15 cellular contexts compared by ENCODE assay signal in the genomic region with DNA sequence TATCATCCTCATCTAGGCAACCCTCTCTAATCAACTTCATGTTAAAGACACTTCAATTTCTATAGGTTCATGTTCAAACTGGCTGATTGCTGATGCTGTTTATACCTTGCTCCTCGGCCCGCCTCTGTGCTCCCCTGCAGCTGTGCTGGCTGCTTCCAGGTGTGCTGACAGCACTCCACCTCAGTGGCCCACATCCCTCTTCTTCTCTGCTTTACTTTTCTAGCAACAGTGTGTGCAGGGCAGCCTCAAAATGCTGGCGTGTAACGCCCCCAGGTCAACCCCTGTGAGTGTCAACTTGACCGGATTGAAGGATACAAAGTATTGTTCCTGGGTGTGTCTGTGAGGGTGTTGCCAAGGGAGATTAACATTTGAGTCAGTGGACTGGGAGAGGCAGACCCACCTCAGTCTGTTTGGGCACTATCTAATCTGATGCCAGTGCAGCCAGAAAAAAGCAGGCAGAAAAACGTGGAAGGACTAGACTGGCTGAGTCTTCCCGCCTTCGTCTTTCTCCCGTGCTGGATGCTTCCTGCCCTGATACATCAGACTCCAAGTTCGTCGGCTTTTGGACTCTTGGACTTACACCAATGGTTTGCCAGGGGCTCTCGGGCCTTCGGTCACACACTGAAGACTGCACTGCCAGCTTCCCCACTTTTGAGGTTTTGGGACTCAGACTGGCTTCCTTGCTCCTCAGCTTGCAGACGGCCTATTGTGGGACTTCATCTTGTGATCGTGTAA.
DNase-seq lines count a peak whose midpoint lies in the region; FAIRE-seq and TF ChIP-seq lines count a peak whose summit lies in the region.
"Had no signal": no experiment of that assay in that cellular context is flagged by ENCODE, and none has a peak within 500 bp of the region (broad histone marks: within the 10 kb centered on the region; RNA-seq: fewer than 3 reads in every experiment).

No MANE protein-coding gene starts in this region.

- H2BK5ac ChIP-seq in mesenchymal stem cell (ENCODE audit: low read depth, low read length, poor library complexity, severe bottlenecking) (no peak overlapping the region), neuronal stem cell (ENCODE audit: low read length) (no peak overlapping the region)

- no peak for TF ChIP-seq POLR2A in GM12892 (IDR thresholded peaks at IDR 0.05; ENCODE audit: low read depth, low read length)

- no peaks in the 10 kb centered on the region for H4K20me1 ChIP-seq in astrocyte (ENCODE audit: insufficient read depth, low read length)
- no peaks in the 10 kb centered on the region for H4K20me1 ChIP-seq in smooth muscle cell (ENCODE audit: low read depth)

- H4K8ac ChIP-seq in mesenchymal stem cell (ENCODE audit: low read length) (no peak overlapping the region), neuronal stem cell (ENCODE audit: low read depth, low read length) (no peak overlapping the region)

- no peak for FAIRE-seq in astrocyte (lab: Jason Lieb, UNC)
- FAIRE-seq in GM12892 (lab: Jason Lieb, UNC), result no peak
- FAIRE-seq: A204.1, GM12878, HepG2 had no signal

- H3K9me3 Mint-ChIP-seq in astrocyte (ENCODE audit: unreplicated experiment), result peaks cover 13% of the 10 kb centered on the region

- H2AK5ac ChIP-seq in mesenchymal stem cell (ENCODE audit: low read length, severe bottlenecking), result peak overlapping the region; percentile 77
- no peak overlapping the region for H2AK5ac ChIP-seq in neuronal stem cell (ENCODE audit: low read depth, low read length)

- H3K36me3 ChIP-seq in ACC112 (ENCODE audit: insufficient read depth, low read length) (peaks cover 3% of the 10 kb centered on the region), astrocyte (ENCODE audit: insufficient read depth, low read length) (peaks cover 7% of the 10 kb centered on the region), mesenchymal stem cell (ENCODE audit: control insufficient read depth in 1 of 2, insufficient read depth in 2 of 2, low read depth in 1 of 2, low read length in 2 of 2) (peaks cover 0 to 30% of the 10 kb centered on the region in 2 experiments), smooth muscle cell (ENCODE audit: low read depth) (no peaks in the 10 kb centered on the region), neuronal stem cell (replicated peaks in 1 of 2; ENCODE audit: control insufficient read depth in 2 of 2, insufficient read depth in 2 of 2, low read length in 2 of 2) (no peaks in the 10 kb centered on the region)

- H3K27me3 ChIP-seq in ACC112 (ENCODE audit: insufficient read depth, low read length), result no peaks in the 10 kb centered on the region
- no peaks in the 10 kb centered on the region for H3K27me3 ChIP-seq in astrocyte (ENCODE audit: insufficient read depth, low read length)
- no peaks in the 10 kb centered on the region for H3K27me3 ChIP-seq in mesenchymal stem cell (ENCODE audit: control insufficient read depth in 1 of 2, insufficient read depth in 1 of 2, low read length in 2 of 2)
- H3K27me3 ChIP-seq in smooth muscle cell (ENCODE audit: low read depth), result no peaks in the 10 kb centered on the region
- H3K27me3 ChIP-seq in neuronal stem cell (ENCODE audit: control insufficient read depth in 3 of 3, insufficient read depth in 3 of 3, low read depth in 1 of 3, low read length in 3 of 3), result no peaks in the 10 kb centered on the region

- H3K79me1 ChIP-seq in mesenchymal stem cell (replicated peaks; ENCODE audit: low read length, poor library complexity, severe bottlenecking), result no peaks in the 10 kb centered on the region
- no peaks in the 10 kb centered on the region for H3K79me1 ChIP-seq in neuronal stem cell (ENCODE audit: low read depth, low read length)

- peaks cover 3% of the 10 kb centered on the region for H3K27me3 Mint-ChIP-seq in astrocyte (ENCODE audit: low read depth, unreplicated experiment)

- no peaks in the 10 kb centered on the region for H3K9me3 ChIP-seq in astrocyte (ENCODE audit: insufficient read depth, low read depth, low read length)
- H3K9me3 ChIP-seq in mesenchymal stem cell (ENCODE audit: control insufficient read depth, low read length), result no peaks in the 10 kb centered on the region
- no peaks in the 10 kb centered on the region for H3K9me3 ChIP-seq in smooth muscle cell (replicated peaks; ENCODE audit: low read depth)
- H3K9me3 ChIP-seq in neuronal stem cell (replicated peaks in 1 of 2; ENCODE audit: control insufficient read depth in 2 of 2, insufficient read depth in 1 of 2, low read depth in 1 of 2, low read length in 2 of 2), result no peaks in the 10 kb centered on the region

- no peak overlapping the region for H3K23ac ChIP-seq in mesenchymal stem cell (ENCODE audit: low read length in 2 of 2)
- no peak overlapping the region for H3K23ac ChIP-seq in neuronal stem cell (ENCODE audit: low read depth, low read length, poor library complexity)

- H4K91ac ChIP-seq in mesenchymal stem cell (ENCODE audit: low read length), result no peak overlapping the region
- no peak overlapping the region for H4K91ac ChIP-seq in neuronal stem cell (ENCODE audit: low read depth, low read length, poor library complexity)

- H3K4me3 Mint-ChIP-seq in astrocyte (ENCODE audit: unreplicated experiment), result no peak overlapping the region

- H3K18ac ChIP-seq in mesenchymal stem cell (ENCODE audit: low read depth in 1 of 2, low read length in 2 of 2), result peak overlapping the region in 1 of 2 experiments; percentile 83
- H3K18ac ChIP-seq in neuronal stem cell (ENCODE audit: low read length), result no peak overlapping the region

- no peak overlapping the region for H3K9ac ChIP-seq in astrocyte (ENCODE audit: low read length)
- H3K9ac ChIP-seq in mesenchymal stem cell (ENCODE audit: low read length), result no peak overlapping the region
- H3K9ac ChIP-seq in smooth muscle cell (ENCODE audit: low read depth), result no peak overlapping the region
- no peak overlapping the region for H3K9ac ChIP-seq in neuronal stem cell (ENCODE audit: low read depth, low read length, poor library complexity)

- no peak overlapping the region for H3K4me3 ChIP-seq in ACC112 (ENCODE audit: low read depth, low read length)
- no peak overlapping the region for H3K4me3 ChIP-seq in astrocyte (ENCODE audit: insufficient read depth, low read depth, low read length)
- no peak overlapping the region for H3K4me3 ChIP-seq in mesenchymal stem cell (ENCODE audit: insufficient read depth in 1 of 2, low read depth in 1 of 2, low read length in 2 of 2)
- no peak overlapping the region for H3K4me3 ChIP-seq in smooth muscle cell
- H3K4me3 ChIP-seq in neuronal stem cell (ENCODE audit: low read length in 2 of 2), result no peak overlapping the region
- H3K4me3 ChIP-seq: GM12878 had no signal

- 97% methylated on average over 15 of the region's 15 CpGs for WGBS in mesenchymal stem cell
- 80% methylated on average over 15 of the region's 15 CpGs for WGBS in smooth muscle cell (ENCODE audit: low lambda C conversion rate)
- no CpG with 5 or more reads among the region's 15 CpGs for WGBS in neuronal stem cell (ENCODE audit: extremely low coverage in 2 of 2, insufficient read length in 2 of 2, insufficient replicate concordance in 1 of 2), 2 donors

- H2BK12ac ChIP-seq in mesenchymal stem cell (ENCODE audit: low read length in 2 of 2) (peak overlapping the region; percentile 97 to 98), neuronal stem cell (ENCODE audit: low read length) (no peak overlapping the region)

- H3F3A ChIP-seq in smooth muscle cell (ENCODE audit: low read depth), result peaks cover 70% of the 10 kb centered on the region

- no peak for DNase-seq in astrocyte (ENCODE audit: low read depth)
- DNase-seq in mesenchymal stem cell, result no peak
- no peak for DNase-seq in smooth muscle cell (lab: John Stamatoyannopoulos, UW; ENCODE audit: unreplicated experiment)
- no peak for DNase-seq in kidney tubule cell (ENCODE audit: low spot score)
- no peak for DNase-seq in COR-L47 (lab: John Stamatoyannopoulos, UW)
- no peak for DNase-seq in GM12892 (ENCODE audit: insufficient read length)
- no peak for DNase-seq in neuronal stem cell (ENCODE audit: low spot score)
- DNase-seq: GOT3, NCI-H1930, NCI-H2171 treated with DMSO at 0.1 percent for 48 hours, NCI-H510A treated with DMSO at 0.1 percent for 48 hours had no signal

- H3K14ac ChIP-seq in mesenchymal stem cell (ENCODE audit: low read length in 2 of 2), result peak overlapping the region in 1 of 2 experiments; percentile 53
- no peak overlapping the region for H3K14ac ChIP-seq in neuronal stem cell (ENCODE audit: low read length)

- H3K4me2 ChIP-seq in astrocyte (ENCODE audit: low read length) (no peak overlapping the region), mesenchymal stem cell (ENCODE audit: low read length, poor library complexity, severe bottlenecking) (no peak overlapping the region), smooth muscle cell (no peak overlapping the region), neuronal stem cell (ENCODE audit: insufficient read depth, low read length, poor library complexity, severe bottlenecking) (no peak overlapping the region)

- no peak overlapping the region for H2BK120ac ChIP-seq in mesenchymal stem cell (ENCODE audit: low read depth, low read length)
- no peak overlapping the region for H2BK120ac ChIP-seq in neuronal stem cell (ENCODE audit: low read depth, low read length)

- H3K36me3 Mint-ChIP-seq in astrocyte (ENCODE audit: low read depth, unreplicated experiment), result peaks cover 26% of the 10 kb centered on the region

- TF ChIP-seq CTCF in astrocyte (IDR thresholded peaks at IDR 0.05; ENCODE audit: insufficient read depth, low read depth, low read length) (no peak), smooth muscle cell (IDR thresholded peaks at IDR 0.05; ENCODE audit: borderline replicate concordance, insufficient read depth, poor library complexity, severe bottlenecking) (no peak)

- H3K4ac ChIP-seq in mesenchymal stem cell (ENCODE audit: low read depth in 1 of 2, low read length in 2 of 2) (no peak overlapping the region), neuronal stem cell (ENCODE audit: low read length) (no peak overlapping the region)

- H3K4me1 ChIP-seq in ACC112 (ENCODE audit: control insufficient read depth, insufficient read depth, low read length, unreplicated experiment) (peaks cover 53% of the 10 kb centered on the region), astrocyte (ENCODE audit: insufficient read depth, low read length) (peaks cover 19% of the 10 kb centered on the region), mesenchymal stem cell (ENCODE audit: control insufficient read depth, insufficient read depth, low read depth, low read length) (peaks cover 10% of the 10 kb centered on the region), smooth muscle cell (ENCODE audit: low read depth) (peaks cover 9% of the 10 kb centered on the region), neuronal stem cell (ENCODE audit: control insufficient read depth in 2 of 2, insufficient read depth in 1 of 2, low read depth in 1 of 2, low read length in 2 of 2) (peaks cover 4 to 6% of the 10 kb centered on the region in 2 donors)

- H2BK15ac ChIP-seq in mesenchymal stem cell (ENCODE audit: low read depth, poor library complexity, severe bottlenecking) (no peak overlapping the region), neuronal stem cell (ENCODE audit: low read length) (no peak overlapping the region)

- peak overlapping the region; percentile 75 for H3K27ac Mint-ChIP-seq in astrocyte (ENCODE audit: unreplicated experiment)

- peaks cover 12% of the 10 kb centered on the region for H3K4me1 Mint-ChIP-seq in astrocyte (ENCODE audit: low read depth, unreplicated experiment)

- peak overlapping the region; percentile 77 for H3K27ac ChIP-seq in ACC112 (ENCODE audit: low read depth, low read length)
- H3K27ac ChIP-seq in astrocyte (ENCODE audit: low read depth, low read length), result no peak overlapping the region
- no peak overlapping the region for H3K27ac ChIP-seq in mesenchymal stem cell (ENCODE audit: low read length, poor library complexity, severe bottlenecking)
- peak overlapping the region; percentile 91 for H3K27ac ChIP-seq in smooth muscle cell (ENCODE audit: low read depth)
- no peak overlapping the region for H3K27ac ChIP-seq in neuronal stem cell (replicated peaks; ENCODE audit: low read length)

- H3K79me2 ChIP-seq in ACC112 (ENCODE audit: control insufficient read depth, insufficient read depth, low read length, unreplicated experiment), result no peaks in the 10 kb centered on the region
- H3K79me2 ChIP-seq in astrocyte (ENCODE audit: insufficient read depth, low read length), result no peaks in the 10 kb centered on the region
- no peaks in the 10 kb centered on the region for H3K79me2 ChIP-seq in smooth muscle cell (ENCODE audit: low read depth)

- no peak overlapping the region for H2AFZ ChIP-seq in ACC112 (ENCODE audit: low read length, unreplicated experiment)
- H2AFZ ChIP-seq in astrocyte (ENCODE audit: low read depth, low read length), result no peak overlapping the region
- H2AFZ ChIP-seq in mesenchymal stem cell (ENCODE audit: low read depth, low read length), result no peak overlapping the region
- no peak overlapping the region for H2AFZ ChIP-seq in smooth muscle cell (ENCODE audit: low read depth)
- H2AFZ ChIP-seq in neuronal stem cell (ENCODE audit: low read length), result no peak overlapping the region

Comparison
In these comparisons a context has a peak if more than half of its experiments do, and no peak if none do; other contexts are left out.
1. H3K27ac ChIP-seq: peak in ACC112 (single experiment) and smooth muscle cell (single experiment); none in astrocyte (single experiment), mesenchymal stem cell (single experiment) and neuronal stem cell (single experiment).